ENCODE assay signal across 9 cellular contexts in genomic region chr7:66140924-66141323, GRCh38. TPM values are rescaled to one million over a fixed set of nuclear protein-coding genes. Genes with fewer than 3 reads are reported as not detected.
DNase-seq lines count a peak whose midpoint lies in the region; ATAC-seq, FAIRE-seq and TF ChIP-seq lines count a peak whose summit lies in the region.
"Had no signal": no experiment of that assay in that cellular context is flagged by ENCODE, and none has a peak within 500 bp of the region (broad histone marks: within the 10 kb centered on the region; RNA-seq: fewer than 3 reads in every experiment).

No MANE protein-coding gene starts in this region.

- H3K9me3 ChIP-seq in endodermal cell (ENCODE audit: control insufficient read depth, low read length) (no peaks in the 10 kb centered on the region), mesenchymal stem cell (ENCODE audit: control insufficient read depth, low read length) (no peaks in the 10 kb centered on the region)

- H2BK15ac ChIP-seq in mesenchymal stem cell (ENCODE audit: low read depth, poor library complexity, severe bottlenecking): no peak overlapping the region

- DNase-seq in D721Med (ENCODE audit: insufficient read length, low spot score): no peak
- peak; percentile 7 for DNase-seq in NCI-H460 (ENCODE audit: extremely low read depth, low read depth)
- peak; percentile 68 for DNase-seq in endodermal cell
- peak; percentile 87 for DNase-seq in mesenchymal stem cell
- no peak for DNase-seq in GM13977 (ENCODE audit: low spot score)
- no peak for DNase-seq in central memory CD4-positive, alpha-beta T cell

- in situ Hi-C loops in GM13977 (cut with MboI; ENCODE audit: low pct_unique_long_range_greater_than_20kb, low sequenced_read_pairs, unreplicated experiment): no loop called here

- H3K4me1 ChIP-seq in endodermal cell (ENCODE audit: control insufficient read depth, insufficient read depth, low read length) (no peaks in the 10 kb centered on the region), mesenchymal stem cell (ENCODE audit: control insufficient read depth, insufficient read depth, low read depth, low read length) (peaks cover 10% of the 10 kb centered on the region)

- no peak overlapping the region for H3K18ac ChIP-seq in mesenchymal stem cell (ENCODE audit: low read depth in 1 of 2, low read length in 2 of 2)

- no peak overlapping the region for H2BK5ac ChIP-seq in mesenchymal stem cell (ENCODE audit: low read depth, low read length, poor library complexity, severe bottlenecking)

- no peak overlapping the region for H3K4me3 ChIP-seq in endodermal cell (ENCODE audit: low read length)
- no peak overlapping the region for H3K4me3 ChIP-seq in mesenchymal stem cell (ENCODE audit: insufficient read depth in 1 of 2, low read depth in 1 of 2, low read length in 2 of 2)

- no peak overlapping the region for H3K27ac Mint-ChIP-seq in endodermal cell

- ATAC-seq in GM18505 (IDR thresholded peaks at IDR 0.05; ENCODE audit: unreplicated experiment): no peak
- ATAC-seq in GM18858 (IDR thresholded peaks at IDR 0.05; ENCODE audit: unreplicated experiment): no peak

- H3K27ac ChIP-seq in endodermal cell (ENCODE audit: low read depth, low read length) (no peak overlapping the region), mesenchymal stem cell (ENCODE audit: low read length, poor library complexity, severe bottlenecking) (no peak overlapping the region)

- no peak overlapping the region for H3K4me3 Mint-ChIP-seq in endodermal cell

- FAIRE-seq in D721Med (lab: Jason Lieb, UNC): no peak
- FAIRE-seq: colon had no signal

- H3K23ac ChIP-seq in mesenchymal stem cell (ENCODE audit: low read length in 2 of 2): no peak overlapping the region

- no peak overlapping the region for H3K14ac ChIP-seq in mesenchymal stem cell (ENCODE audit: low read length in 2 of 2)

- H3K36me3 ChIP-seq in endodermal cell (ENCODE audit: control insufficient read depth, insufficient read depth, low read length) (peaks cover 73% of the 10 kb centered on the region), mesenchymal stem cell (ENCODE audit: control insufficient read depth in 1 of 2, insufficient read depth in 2 of 2, low read depth in 1 of 2, low read length in 2 of 2) (peaks cover 34 to 63% of the 10 kb centered on the region in 2 experiments)

- H2AK5ac ChIP-seq in mesenchymal stem cell (ENCODE audit: low read length, severe bottlenecking): no peak overlapping the region

- no peak overlapping the region for H2AFZ ChIP-seq in mesenchymal stem cell (ENCODE audit: low read depth, low read length)

- peaks cover 32% of the 10 kb centered on the region for H3K79me1 ChIP-seq in mesenchymal stem cell (replicated peaks; ENCODE audit: low read length, poor library complexity, severe bottlenecking)

- TF ChIP-seq POLR2A in GM18505 (IDR thresholded peaks at IDR 0.05; ENCODE audit: borderline replicate concordance, extremely low read depth, insufficient read depth, insufficient read length): no peak

- H3K4me2 ChIP-seq in mesenchymal stem cell (ENCODE audit: low read length, poor library complexity, severe bottlenecking): no peak overlapping the region

- H3K27me3 Mint-ChIP-seq in endodermal cell (ENCODE audit: insufficient read depth): no peaks in the 10 kb centered on the region

- H3K27me3 ChIP-seq in endodermal cell (ENCODE audit: control insufficient read depth, insufficient read depth, low read length, poor library complexity, severe bottlenecking) (no peaks in the 10 kb centered on the region), mesenchymal stem cell (ENCODE audit: control insufficient read depth in 1 of 2, insufficient read depth in 1 of 2, low read length in 2 of 2) (no peaks in the 10 kb centered on the region)

- H4K91ac ChIP-seq in mesenchymal stem cell (ENCODE audit: low read length): no peak overlapping the region

- peaks cover 66% of the 10 kb centered on the region for H3K36me3 Mint-ChIP-seq in endodermal cell (ENCODE audit: low read depth)

- H3K4ac ChIP-seq in mesenchymal stem cell (ENCODE audit: low read depth in 1 of 2, low read length in 2 of 2): no peak overlapping the region

- peaks cover 9% of the 10 kb centered on the region for H3K4me1 Mint-ChIP-seq in endodermal cell

- TF ChIP-seq CTCF in D721Med (IDR thresholded peaks at IDR 0.05; ENCODE audit: insufficient read depth, missing control alignments) (peak; percentile 62), endodermal cell (conservative IDR thresholded peaks at IDR 0.05) (peak; percentile 81), GM13977 (IDR thresholded peaks at IDR 0.05; ENCODE audit: extremely low read depth, insufficient read depth, missing control alignments) (no peak)

- H3K9ac ChIP-seq in endodermal cell (ENCODE audit: extremely low read depth, low read length, poor library complexity, severe bottlenecking): no peak overlapping the region
- H3K9ac ChIP-seq in mesenchymal stem cell (ENCODE audit: low read length): peak overlapping the region; percentile 51

- H4K8ac ChIP-seq in mesenchymal stem cell (ENCODE audit: low read length): no peak overlapping the region

- H2BK12ac ChIP-seq in mesenchymal stem cell (ENCODE audit: low read length in 2 of 2): no peak overlapping the region

- WGBS in endodermal cell (ENCODE audit: insufficient coverage in 1 of 2, insufficient read length in 1 of 2), 2 experiments: 76 to 89% methylated on average over 1 to 4 of the region's 4 CpGs
- 33% methylated on average over 4 of the region's 4 CpGs for WGBS in mesenchymal stem cell

- no peaks in the 10 kb centered on the region for H3K9me3 Mint-ChIP-seq in endodermal cell

- no peak overlapping the region for H2BK120ac ChIP-seq in mesenchymal stem cell (ENCODE audit: low read depth, low read length)

RNA-seq across cellular contexts. Expression of gene CRCP, which starts 26.3 kb away (rescaled TPM):
- total RNA-seq in NCI-H460 (2014; rRNA removed; shearing (Covaris generic)): 26.6 and 33.7 TPM in 2 replicates
- polyA plus RNA-seq in NCI-H460 (2014; cell fraction: nucleus; rRNA removed): 28.5 and 51.6 TPM in 2 replicates
- 10 to 100 TPM; 25.9 to 27.8 TPM for total RNA-seq in endodermal cell
- polyA plus RNA-seq in endodermal cell (2013, experiment 1 of 2): 22.7 TPM
- polyA plus RNA-seq in endodermal cell (2013, experiment 2 of 2): 18.5 TPM
- 17.4 TPM for polyA plus RNA-seq in mesenchymal stem cell (2013, experiment 1 of 2)
- 17.1 TPM for polyA plus RNA-seq in mesenchymal stem cell (2013, experiment 2 of 2)

Comparison
In these comparisons a context has a peak if more than half of its experiments do, and no peak if none do; other contexts are left out.
1. DNase-seq: peak in NCI-H460 (single experiment), endodermal cell (single experiment) and mesenchymal stem cell (single experiment); none in D721Med (single experiment), GM13977 (single experiment) and central memory CD4-positive, alpha-beta T cell (single experiment).